In genomic region chr11:123181075-123181474, GRCh38 we compare ENCODE assay signal across 29 cellular contexts. TPM values are rescaled to one million over a fixed set of nuclear protein-coding genes. Genes with fewer than 3 reads are reported as not detected.
DNase-seq lines count a peak whose midpoint lies in the region; ATAC-seq, FAIRE-seq and TF ChIP-seq lines count a peak whose summit lies in the region.
"Had no signal": no experiment of that assay in that cellular context is flagged by ENCODE, and none has a peak within 500 bp of the region (broad histone marks: within the 10 kb centered on the region; RNA-seq: fewer than 3 reads in every experiment).

No MANE protein-coding gene starts in this region.

- TF ChIP-seq CTCF in PC-3 (conservative IDR thresholded peaks at IDR 0.05; ENCODE audit: low read depth, low read length) (no peak), breast epithelium (IDR thresholded peaks at IDR 0.05) (no peak)

- H3K4me1 ChIP-seq in PC-3 (ENCODE audit: insufficient read depth, low read length) (peaks cover 50% of the 10 kb centered on the region), breast epithelium (peaks cover 0 to 8% of the 10 kb centered on the region in 2 donors), mesendoderm (ENCODE audit: control insufficient read depth, low read depth, low read length) (peaks cover 7% of the 10 kb centered on the region), subcutaneous abdominal adipose tissue (ENCODE audit: control insufficient read depth in 5 of 5, insufficient read depth in 5 of 5, low read length in 5 of 5) (peaks cover 3 to 58% (median 54%) of the 10 kb centered on the region in 5 donors)
- H3K4me1 ChIP-seq: gastrocnemius medialis, spleen had no signal

- intact Hi-C loops in PC-3 (cut with micrococcal nuclease) = no loop called here
- intact Hi-C loops in breast epithelium (cut with DNase I; ENCODE audit: low total_unique reads) = no loop called here

- no peaks in the 10 kb centered on the region for H3K9me2 ChIP-seq in PC-3 (replicated peaks; ENCODE audit: low read length)

- no peaks in the 10 kb centered on the region for H4K20me1 ChIP-seq in PC-3 (ENCODE audit: low read length)

- H3K4me3 ChIP-seq in PC-3 (ENCODE audit: low read length) (no peak overlapping the region), breast epithelium (no peak overlapping the region), mesendoderm (ENCODE audit: low read length) (no peak overlapping the region), subcutaneous abdominal adipose tissue (ENCODE audit: low read depth in 1 of 5, low read length in 5 of 5) (no peak overlapping the region)
- H3K4me3 ChIP-seq: gastrocnemius medialis, spleen had no signal

- H3K27me3 ChIP-seq in PC-3 (ENCODE audit: low read length) = no peaks in the 10 kb centered on the region
- H3K27me3 ChIP-seq in breast epithelium = no peaks in the 10 kb centered on the region
- H3K27me3 ChIP-seq in mesendoderm (ENCODE audit: insufficient read depth, low read length, poor library complexity) = no peaks in the 10 kb centered on the region
- H3K27me3 ChIP-seq in subcutaneous abdominal adipose tissue (ENCODE audit: control insufficient read depth in 5 of 5, insufficient read depth in 4 of 5, low read length in 5 of 5) = peaks cover 0 to 6% (median 0%) of the 10 kb centered on the region in 5 donors

- no peak overlapping the region for H2BK120ac ChIP-seq in mesendoderm (ENCODE audit: low read depth, low read length)

- no peak overlapping the region for H2BK5ac ChIP-seq in mesendoderm (ENCODE audit: low read length)

- H4K5ac ChIP-seq in mesendoderm (ENCODE audit: low read length) = no peak overlapping the region

- H3F3A ChIP-seq in PC-3 (ENCODE audit: low read length, unreplicated experiment) = no peaks in the 10 kb centered on the region

- H3K9me3 ChIP-seq in PC-3 (ENCODE audit: low read length) = no peaks in the 10 kb centered on the region
- no peaks in the 10 kb centered on the region for H3K9me3 ChIP-seq in breast epithelium
- no peaks in the 10 kb centered on the region for H3K9me3 ChIP-seq in subcutaneous abdominal adipose tissue (ENCODE audit: control insufficient read depth in 5 of 5, low read length in 5 of 5)
- H3K9me3 ChIP-seq: gastrocnemius medialis, spleen had no signal

- no peak overlapping the region for H2BK15ac ChIP-seq in mesendoderm (replicated peaks; ENCODE audit: low read depth)

- H3K4me2 ChIP-seq in PC-3 (ENCODE audit: low read length) = no peak overlapping the region
- no peak overlapping the region for H3K4me2 ChIP-seq in mesendoderm (ENCODE audit: low read length)

- DNase-seq in PC-3 = no peak
- DNase-seq in breast epithelium (ENCODE audit: low spot score in 2 of 2) = no peak
- no peak for DNase-seq in mesendoderm
- no peak for DNase-seq in H54 (ENCODE audit: insufficient read length, low spot score)
- DNase-seq: activated CD4-positive, alpha-beta T cell treated with anti-CD3 and anti-CD28 coated beads, Interleukin-2, amount 10 ng/mL, durations not matched to agents 7 days and 5 days; activated CD8-positive, alpha-beta memory T cell treated with anti-CD3 and anti-CD28 coated beads, Interleukin-2, amount 10 ng/mL, durations not matched to agents 7 days and 5 days; activated naive CD4-positive, alpha-beta T cell treated with Interleukin-2 at 50 U/mL for 16 hours; activated T-cell treated with anti-CD3 and anti-CD28 coated beads, Interleukin-2, amount 50 U/mL, for 48 hours; amniotic stem cell; C1 segment of cervical spinal cord; COR-L47; cortex of kidney; DMS79 treated with DMSO at 0.1 percent for 48 hours; effector memory CD8-positive, alpha-beta T cell; erythroblast; gastrocnemius medialis; hippocampal formation; immature natural killer cell; naive thymus-derived CD4-positive, alpha-beta T cell; NCI-H446 treated with DMSO at 0.1 percent for 48 hours; occipital lobe; retina; spleen; WERI-Rb-1 had no signal

- H3K79me2 ChIP-seq in PC-3 (ENCODE audit: low read length) = peaks cover 26% of the 10 kb centered on the region; the same call in 1 of the 2 replicates
- H3K79me2 ChIP-seq in mesendoderm (ENCODE audit: control insufficient read depth, insufficient read depth, low read length) = peaks cover 23% of the 10 kb centered on the region

- POLR2A ChIA-PET in PC-3 (lab: Charles Lee; ENCODE audit: unreplicated experiment) = no interaction called here

- FAIRE-seq in H54 (lab: Jason Lieb, UNC) = no peak

- H3K18ac ChIP-seq in mesendoderm (ENCODE audit: low read length) = no peak overlapping the region

- no peak overlapping the region for H3K9ac ChIP-seq in PC-3 (ENCODE audit: low read length)
- no peak overlapping the region for H3K9ac ChIP-seq in mesendoderm (ENCODE audit: low read length)
- peak overlapping the region in 1 of 5 donors; percentile 9 for H3K9ac ChIP-seq in subcutaneous abdominal adipose tissue (ENCODE audit: low read length in 5 of 5)

- peak overlapping the region; percentile 24 for H3K27ac ChIP-seq in PC-3 (ENCODE audit: low read length)
- H3K27ac ChIP-seq in breast epithelium = peak overlapping the region; percentile 11 to 34
- H3K27ac ChIP-seq in mesendoderm (ENCODE audit: low read depth, low read length) = no peak overlapping the region
- peak overlapping the region; percentile 59 for H3K27ac ChIP-seq in subcutaneous abdominal adipose tissue (ENCODE audit: low read depth, low read length)
- H3K27ac ChIP-seq: gastrocnemius medialis, spleen, WERI-Rb-1 had no signal

- H3K23ac ChIP-seq in mesendoderm (ENCODE audit: low read length) = no peak overlapping the region

- no peak for TF ChIP-seq POLR2A in breast epithelium (IDR thresholded peaks at IDR 0.05)
- no peak for TF ChIP-seq POLR2A in H54 (IDR thresholded peaks at IDR 0.05; ENCODE audit: low read depth, low read length)

- peak overlapping the region; percentile 32 for H3K56ac ChIP-seq in mesendoderm (ENCODE audit: low read length)

- H3K36me3 ChIP-seq in PC-3 (ENCODE audit: low read depth, low read length) (peaks cover 13% of the 10 kb centered on the region; the same call in 1 of the 2 replicates), breast epithelium (no peaks in the 10 kb centered on the region), mesendoderm (ENCODE audit: control insufficient read depth, insufficient read depth, low read length) (peaks cover 3% of the 10 kb centered on the region), subcutaneous abdominal adipose tissue (ENCODE audit: control insufficient read depth in 5 of 5, insufficient read depth in 5 of 5, low read length in 5 of 5) (no peaks in the 10 kb centered on the region)
- H3K36me3 ChIP-seq: gastrocnemius medialis, spleen, WERI-Rb-1 had no signal

- CTCF ChIA-PET in PC-3 (lab: Charles Lee) = no interaction called here

- H2AK5ac ChIP-seq in mesendoderm (ENCODE audit: low read length) = no peak overlapping the region

- H2AFZ ChIP-seq in PC-3 (ENCODE audit: low read length) = no peak overlapping the region

- no peak overlapping the region for H3K4ac ChIP-seq in mesendoderm (ENCODE audit: low read depth, low read length)

- WGBS in mesendoderm (ENCODE audit: extremely low coverage, insufficient coverage, low lambda C conversion rate) = no CpG with 5 or more reads among the region's 4 CpGs

- peaks cover 37% of the 10 kb centered on the region for H3K79me1 ChIP-seq in mesendoderm (ENCODE audit: low read length)

- H4K8ac ChIP-seq in mesendoderm (ENCODE audit: low read depth, low read length) = no peak overlapping the region

- BruUV-seq in PC-3 (replicated peaks; lab: Mats Ljungman, UMichigan) = no TSS peak

- ATAC-seq in PC-3 = no peak
- no peak for ATAC-seq in HG02840 (IDR thresholded peaks at IDR 0.05; ENCODE audit: low FRiP score, unreplicated experiment)
- ATAC-seq in HG02678 (IDR thresholded peaks at IDR 0.05; ENCODE audit: unreplicated experiment) = no peak
- ATAC-seq: activated CD8-positive, alpha-beta memory T cell treated with anti-CD3 and anti-CD28 coated beads, Interleukin-2, amount 10 ng/mL, durations not matched to agents 7 days and 5 days; effector memory CD8-positive, alpha-beta T cell; gastrocnemius medialis; left lobe of liver; naive thymus-derived CD4-positive, alpha-beta T cell had no signal

RNA-seq across cellular contexts. Expression of gene CLMP, which starts 14.0 kb away (rescaled TPM):
- total RNA-seq in PC-3 (2014; rRNA removed) = 30.4 and 33.0 TPM in 2 replicates
- 100 to 1,000 TPM in 1 of 3 donors, 10 to 100 TPM in 2; 70.8 to 241 (median 82.9) TPM for total RNA-seq in breast epithelium
- polyA plus RNA-seq in mesendoderm (2013, experiment 1 of 2) = 35.1 TPM
- 38.9 TPM for polyA plus RNA-seq in mesendoderm (2013, experiment 2 of 2)
- total RNA-seq: OCI-LY7 had no signal
